ENCODE assay signal across 20 cellular contexts in genomic region chr16:83308414-83308813, GRCh38.
DNase-seq lines count a peak whose midpoint lies in the region; ATAC-seq, FAIRE-seq and TF ChIP-seq lines count a peak whose summit lies in the region.
"Had no signal": no experiment of that assay in that cellular context is flagged by ENCODE, and none has a peak within 500 bp of the region (broad histone marks: within the 10 kb centered on the region; RNA-seq: fewer than 3 reads in every experiment).

No MANE protein-coding gene starts in this region.

- H3K4me3 ChIP-seq in BLaER1 treated with 17β-estradiol and CSF1 and Interleukin-3, amounts not matched to agents 10 nM and 100 nM, result no peak overlapping the region
- H3K4me3 ChIP-seq in astrocyte of the spinal cord (ENCODE audit: low read depth, low read length) (no peak overlapping the region), fibroblast of pulmonary artery (replicated peaks; ENCODE audit: low read depth, low read length) (no peak overlapping the region), pancreas (no peak overlapping the region)
- H3K4me3 ChIP-seq: MG63 had no signal

- intact Hi-C loops in pancreas (cut with DNase I), result no loop called here

- no peak overlapping the region for H3K4me3 Mint-ChIP-seq in nephron progenitor cell
- H3K4me3 Mint-ChIP-seq: CD14-positive monocyte had no signal

- no peaks in the 10 kb centered on the region for H3K9me3 Mint-ChIP-seq in nephron progenitor cell

- no peak overlapping the region for H3K27ac ChIP-seq in BLaER1 treated with 17β-estradiol and CSF1 and Interleukin-3, amounts not matched to agents 10 nM and 100 nM
- H3K27ac ChIP-seq in pancreas, result no peak overlapping the region

- ATAC-seq in HG03432 (IDR thresholded peaks at IDR 0.05; ENCODE audit: unreplicated experiment) (no peak), pancreas (no peak)

- no peak overlapping the region for H3K9ac ChIP-seq in BLaER1 treated with 17β-estradiol and CSF1 and Interleukin-3, amounts not matched to agents 10 nM and 100 nM

- TF ChIP-seq CTCF in astrocyte of the spinal cord (IDR thresholded peaks at IDR 0.05; ENCODE audit: low read depth, low read length) (no peak), fibroblast of pulmonary artery (IDR thresholded peaks at IDR 0.05; ENCODE audit: low read length, missing control alignments) (no peak), nephron progenitor cell (IDR thresholded peaks at IDR 0.05) (no peak), pancreas (IDR thresholded peaks at IDR 0.05) (no peak)

- 30 to 53% methylated on average over 3 of the region's 3 CpGs for WGBS in pancreas, 2 donors

- H4K20me1 ChIP-seq in BLaER1 treated with 17β-estradiol and CSF1 and Interleukin-3, amounts not matched to agents 10 nM and 100 nM, result no peaks in the 10 kb centered on the region

- peak overlapping the region; percentile 51 to 93 (median 78); a peak in 21 of 22 replicates for H3K4me2 ChIP-seq in BLaER1 treated with 17β-estradiol and CSF1 and Interleukin-3, amounts not matched to agents 10 nM and 100 nM

- peaks cover 3% of the 10 kb centered on the region for H3K27me3 Mint-ChIP-seq in nephron progenitor cell (ENCODE audit: low read depth, poor library complexity)

- H3K36me3 Mint-ChIP-seq in nephron progenitor cell (ENCODE audit: low read depth), result no peaks in the 10 kb centered on the region
- H3K36me3 Mint-ChIP-seq: CD14-positive monocyte had no signal

- H3K4me1 ChIP-seq in BLaER1 treated with 17β-estradiol and CSF1 and Interleukin-3, amounts not matched to agents 10 nM and 100 nM, result peaks cover 43 to 73% (median 64%) of the 10 kb centered on the region in 10 experiments
- H3K4me1 ChIP-seq in pancreas, result no peaks in the 10 kb centered on the region

- H3K27me3 ChIP-seq in BLaER1 treated with 17β-estradiol and CSF1 and Interleukin-3, amounts not matched to agents 10 nM and 100 nM, result 0 out of 22 replicates have a peak, but pooled peaks cover 0 to 9% (median 0%) of the 10 kb centered on the region in 11 experiments
- peaks cover 0 to 2% (median 0%) of the 10 kb centered on the region in 4 donors for H3K27me3 ChIP-seq in pancreas
- H3K27me3 ChIP-seq: MG63 had no signal

- DNase-seq in astrocyte of the spinal cord (ENCODE audit: low read depth, low spot score) (peak; percentile 61), fibroblast of pulmonary artery (ENCODE audit: low read depth) (peak; percentile 34), nephron progenitor cell (no peak), iPS-NIHi11 (ENCODE audit: low spot score) (no peak), NCI-H1417 treated with DMSO at 0.1 percent for 48 hours (lab: John Stamatoyannopoulos, UW) (no peak), pancreas (no peak)
- DNase-seq: 8988T, EL, GF-D8, MG63, NCI-H1417, NCI-H187, NCI-H446 treated with DMSO at 0.1 percent for 48 hours, NCI-H526 treated with DMSO at 0.1 percent for 48 hours, OCI-M1 had no signal

- H3K36me3 ChIP-seq in BLaER1 treated with 17β-estradiol and CSF1 and Interleukin-3, amounts not matched to agents 10 nM and 100 nM, result no peaks in the 10 kb centered on the region
- H3K36me3 ChIP-seq in pancreas, result no peaks in the 10 kb centered on the region
- H3K36me3 ChIP-seq: MG63 had no signal

- in situ Hi-C loops in astrocyte of the spinal cord (cut with HindIII; ENCODE audit: low sequenced_read_pairs), result no loop called here

- H3K9me3 ChIP-seq in BLaER1 treated with 17β-estradiol and CSF1 and Interleukin-3, amounts not matched to agents 10 nM and 100 nM (replicated peaks in 1 of 11), result no peaks in the 10 kb centered on the region
- H3K9me3 ChIP-seq in pancreas, result no peaks in the 10 kb centered on the region
- H3K9me3 ChIP-seq: MG63 had no signal

- H3K4me1 Mint-ChIP-seq in nephron progenitor cell, result peaks cover 32% of the 10 kb centered on the region
- H3K4me1 Mint-ChIP-seq: CD14-positive monocyte had no signal

- FAIRE-seq in pancreas (lab: Jason Lieb, UNC), result no peak
- FAIRE-seq: D721Med, RCC 7860 had no signal

- peak overlapping the region; percentile 84 for H3K27ac Mint-ChIP-seq in nephron progenitor cell
- H3K27ac Mint-ChIP-seq: CD14-positive monocyte had no signal

Comparison
In these comparisons a context has a peak if more than half of its experiments do, and no peak if none do; other contexts are left out.
1. DNase-seq: peak in astrocyte of the spinal cord (single experiment) and fibroblast of pulmonary artery (single experiment); none in nephron progenitor cell (single experiment), iPS-NIHi11 (single experiment), NCI-H1417 treated with DMSO at 0.1 percent for 48 hours (single experiment) and pancreas (0 of 6).